In the genomic region with DNA sequence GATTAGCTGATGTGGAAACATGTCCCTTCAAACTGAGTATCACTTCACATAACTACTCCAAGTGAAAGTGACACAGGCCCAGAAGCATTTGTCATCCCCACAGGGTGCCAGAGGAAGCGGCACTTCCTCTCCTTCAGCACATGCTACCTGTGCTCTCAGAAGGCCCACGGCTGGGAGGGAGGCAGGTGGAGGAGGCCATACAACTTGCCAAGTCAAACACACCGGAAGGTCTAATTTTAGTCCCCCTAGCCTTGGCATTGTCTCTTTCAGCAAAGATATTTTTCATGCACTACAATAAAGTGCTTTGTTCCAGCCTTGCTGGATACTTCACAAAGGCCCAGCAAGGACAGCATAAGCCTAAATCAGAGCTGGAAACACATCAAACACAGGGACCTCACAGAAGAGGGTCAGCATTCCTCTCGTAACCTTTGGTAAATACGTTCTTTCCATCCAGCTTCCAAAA, we compare ENCODE assay signal across 11 cellular contexts.
A peak's percentile ranks its signal among the peaks of the same experiment; 100 is the strongest.
DNase-seq lines count a peak whose midpoint lies in the region; ATAC-seq and FAIRE-seq lines count a peak whose summit lies in the region.
"Had no signal": no experiment of that assay in that cellular context is flagged by ENCODE, and none has a peak within 500 bp of the region (broad histone marks: within the 10 kb centered on the region; RNA-seq: fewer than 3 reads in every experiment).

No MANE protein-coding gene starts in this region.

- no peak for FAIRE-seq in urothelium cell line (lab: Jason Lieb, UNC)

- ATAC-seq in GM19324 (IDR thresholded peaks at IDR 0.05; ENCODE audit: low FRiP score, unreplicated experiment) (peak; percentile 81), HG02885 (IDR thresholded peaks at IDR 0.05; ENCODE audit: poor library complexity, unreplicated experiment) (peak; percentile 77), GM21381 (IDR thresholded peaks at IDR 0.05; ENCODE audit: unreplicated experiment) (no peak), HG02759 (IDR thresholded peaks at IDR 0.05; ENCODE audit: unreplicated experiment) (no peak)
- ATAC-seq: T-cell had no signal

- DNase-seq in RPMI8226 (peak; percentile 81), pons (ENCODE audit: low spot score) (peak; percentile 17), urothelium cell line (ENCODE audit: low spot score) (no peak)
- DNase-seq: central memory CD4-positive, alpha-beta T cell; foreskin melanocyte; NCI-H1930; T-cell had no signal

Comparison
In these comparisons a context has a peak if more than half of its experiments do, and no peak if none do; other contexts are left out.
1. ATAC-seq: peak in GM19324 (single experiment) and HG02885 (single experiment); none in GM21381 (single experiment) and HG02759 (single experiment).